9 cellular contexts compared by ENCODE assay signal in genomic region chr10:30348378-30348776, GRCh38. TPM values are rescaled to one million over a fixed set of nuclear protein-coding genes. Genes with fewer than 3 reads are reported as not detected.
DNase-seq lines count a peak whose midpoint lies in the region; ATAC-seq, FAIRE-seq and TF ChIP-seq lines count a peak whose summit lies in the region.
"Had no signal": no experiment of that assay in that cellular context is flagged by ENCODE, and none has a peak within 500 bp of the region (broad histone marks: within the 10 kb centered on the region; RNA-seq: fewer than 3 reads in every experiment).

No MANE protein-coding gene starts in this region.

- H3K9me3 ChIP-seq in MM.1S (replicated peaks; ENCODE audit: insufficient read depth, low read length) (no peaks in the 10 kb centered on the region), endodermal cell (ENCODE audit: control insufficient read depth, low read length) (no peaks in the 10 kb centered on the region), pancreas (no peaks in the 10 kb centered on the region)

- peak overlapping the region; percentile 92 for H3K4me3 Mint-ChIP-seq in activated CD8-positive, alpha-beta memory T cell treated with anti-CD3 and anti-CD28 coated beads, Interleukin-2, amount 10 ng/mL, durations not matched to agents 7 days and 5 days
- H3K4me3 Mint-ChIP-seq in endodermal cell: peak overlapping the region; percentile 99

- no peak for FAIRE-seq in pancreas (lab: Jason Lieb, UNC)
- FAIRE-seq: colon had no signal

- no peaks in the 10 kb centered on the region for H3K9me3 Mint-ChIP-seq in activated CD8-positive, alpha-beta memory T cell treated with anti-CD3 and anti-CD28 coated beads, Interleukin-2, amount 10 ng/mL, durations not matched to agents 7 days and 5 days (ENCODE audit: low read depth)
- no peaks in the 10 kb centered on the region for H3K9me3 Mint-ChIP-seq in endodermal cell

- peaks cover 57% of the 10 kb centered on the region for H3K79me2 ChIP-seq in MM.1S (ENCODE audit: low read length)

- in situ Hi-C loops in G401 (cut with HindIII; ENCODE audit: low sequenced_read_pairs): no loop called here

- TF ChIP-seq CTCF in MM.1S (IDR thresholded peaks at IDR 0.05; ENCODE audit: low read length) (no peak), endodermal cell (conservative IDR thresholded peaks at IDR 0.05) (no peak), pancreas (IDR thresholded peaks at IDR 0.05) (no peak)

- H3F3A ChIP-seq in MM.1S (ENCODE audit: insufficient read depth, low read length): no peaks in the 10 kb centered on the region

- peak; percentile 10 for ATAC-seq in activated CD8-positive, alpha-beta memory T cell treated with anti-CD3 and anti-CD28 coated beads, Interleukin-2, amount 10 ng/mL, durations not matched to agents 7 days and 5 days
- ATAC-seq in pancreas (peak in 1 of 4 donors; percentile 22), GM18520 (IDR thresholded peaks at IDR 0.05; ENCODE audit: unreplicated experiment) (no peak)

- peak overlapping the region; percentile 69; the same call in 1 of the 2 replicates for H3K27ac ChIP-seq in MM.1S (ENCODE audit: low read length)
- no peak overlapping the region for H3K27ac ChIP-seq in endodermal cell (ENCODE audit: low read depth, low read length)
- H3K27ac ChIP-seq in pancreas: peak overlapping the region in 1 of 4 donors; percentile 50

- H3K4me2 ChIP-seq in MM.1S (ENCODE audit: low read depth, low read length): peak overlapping the region; percentile 65

- H2AFZ ChIP-seq in MM.1S (ENCODE audit: low read length): peak overlapping the region; percentile 98

- H3K36me3 ChIP-seq in MM.1S (replicated peaks; ENCODE audit: insufficient read depth, low read length) (no peaks in the 10 kb centered on the region), endodermal cell (ENCODE audit: control insufficient read depth, insufficient read depth, low read length) (no peaks in the 10 kb centered on the region), pancreas (no peaks in the 10 kb centered on the region)

- peaks cover 3% of the 10 kb centered on the region; the same call in 1 of the 2 replicates for H4K20me1 ChIP-seq in MM.1S (ENCODE audit: insufficient read depth, low read length)

- peak overlapping the region; percentile 100 for H3K4me3 ChIP-seq in MM.1S (ENCODE audit: low read length)
- H3K4me3 ChIP-seq in endodermal cell (ENCODE audit: low read length): peak overlapping the region; percentile 92
- peak overlapping the region; percentile 51 to 87 (median 78) for H3K4me3 ChIP-seq in pancreas

- H3K4me1 ChIP-seq in MM.1S (ENCODE audit: low read length) (no peaks in the 10 kb centered on the region), endodermal cell (ENCODE audit: control insufficient read depth, insufficient read depth, low read length) (peaks cover 5% of the 10 kb centered on the region), pancreas (peaks cover 12 to 18% (median 16%) of the 10 kb centered on the region in 3 donors)

- peaks cover 42% of the 10 kb centered on the region for H3K4me1 Mint-ChIP-seq in activated CD8-positive, alpha-beta memory T cell treated with anti-CD3 and anti-CD28 coated beads, Interleukin-2, amount 10 ng/mL, durations not matched to agents 7 days and 5 days
- H3K4me1 Mint-ChIP-seq in endodermal cell: peaks cover 20% of the 10 kb centered on the region

- H3K9ac ChIP-seq in MM.1S (ENCODE audit: low read length): peak overlapping the region; percentile 95
- peak overlapping the region; percentile 71 for H3K9ac ChIP-seq in endodermal cell (ENCODE audit: extremely low read depth, low read length, poor library complexity, severe bottlenecking)

- no peaks in the 10 kb centered on the region for H3K9me2 ChIP-seq in MM.1S (replicated peaks; ENCODE audit: insufficient read depth, low read length)

- WGBS in endodermal cell (ENCODE audit: insufficient coverage in 1 of 2, insufficient read length in 1 of 2), 2 experiments: 1 to 2% methylated on average over 9 of the region's 9 CpGs
- 0% methylated on average over 9 of the region's 9 CpGs for WGBS in pancreas, 2 donors

- peaks cover 4% of the 10 kb centered on the region for H3K27me3 Mint-ChIP-seq in activated CD8-positive, alpha-beta memory T cell treated with anti-CD3 and anti-CD28 coated beads, Interleukin-2, amount 10 ng/mL, durations not matched to agents 7 days and 5 days
- H3K27me3 Mint-ChIP-seq in endodermal cell (ENCODE audit: insufficient read depth): no peaks in the 10 kb centered on the region

- peaks cover 14% of the 10 kb centered on the region for H3K36me3 Mint-ChIP-seq in activated CD8-positive, alpha-beta memory T cell treated with anti-CD3 and anti-CD28 coated beads, Interleukin-2, amount 10 ng/mL, durations not matched to agents 7 days and 5 days
- H3K36me3 Mint-ChIP-seq in endodermal cell (ENCODE audit: low read depth): peaks cover 4% of the 10 kb centered on the region

- no peak for DNase-seq in activated CD8-positive, alpha-beta memory T cell treated with anti-CD3 and anti-CD28 coated beads, Interleukin-2, amount 10 ng/mL, durations not matched to agents 7 days and 5 days
- no peak for DNase-seq in activated CD8-positive, alpha-beta memory T cell treated with anti-CD3 and anti-CD28 coated beads for 24 hours
- no peak for DNase-seq in MM.1S
- DNase-seq in endodermal cell: no peak
- no peak for DNase-seq in pancreas
- DNase-seq in NCI-H446 (lab: John Stamatoyannopoulos, UW): no peak
- no peak for DNase-seq in G401 (ENCODE audit: low spot score)

- intact Hi-C loops in pancreas (cut with DNase I): no loop called here

- CTCF ChIA-PET in activated CD8-positive, alpha-beta memory T cell treated with anti-CD3 and anti-CD28 coated beads, Interleukin-2, amount 10 ng/mL, durations not matched to agents 7 days and 5 days (lab: Charles Lee): interaction anchor here (0.8 to 6.0 kb wide), 6 partner anchors 12 to 350 kb away, joined by 3 to 60 read pairs (median 6); no protein-coding TSS in a partner anchor

- H3K27me3 ChIP-seq in MM.1S (replicated peaks; ENCODE audit: insufficient read depth, low read length) (no peaks in the 10 kb centered on the region), endodermal cell (ENCODE audit: control insufficient read depth, insufficient read depth, low read length, poor library complexity, severe bottlenecking) (no peaks in the 10 kb centered on the region), pancreas (no peaks in the 10 kb centered on the region)

- H3K27ac Mint-ChIP-seq in activated CD8-positive, alpha-beta memory T cell treated with anti-CD3 and anti-CD28 coated beads, Interleukin-2, amount 10 ng/mL, durations not matched to agents 7 days and 5 days: peak overlapping the region; percentile 95
- peak overlapping the region; percentile 98 for H3K27ac Mint-ChIP-seq in endodermal cell

RNA-seq across cellular contexts. Expression of gene MTPAP, which starts 0.7 kb away (rescaled TPM):
- 10 to 100 TPM; 29.1 to 33.8 TPM for total RNA-seq in activated CD8-positive, alpha-beta memory T cell treated with anti-CD3 and anti-CD28 coated beads, Interleukin-2, amount 10 ng/mL, durations not matched to agents 7 days and 5 days
- 10 to 100 TPM; 33.6 to 36.6 TPM for total RNA-seq in endodermal cell
- 23.0 TPM for polyA plus RNA-seq in endodermal cell (2013, experiment 1 of 2)
- polyA plus RNA-seq in endodermal cell (2013, experiment 2 of 2): 19.7 TPM
- total RNA-seq in pancreas: 10 to 100 TPM in 3 of 6 donors, 1 to 10 TPM in 3; 8.4 to 13.1 (median 9.7) TPM
- polyA plus RNA-seq in pancreas: 1 to 10 TPM; 5.4 to 8.8 TPM
- total RNA-seq in G401 (2014; rRNA removed; shearing (Covaris generic)): 17.5 and 19.3 TPM in 2 replicates
